Comparison of ENCODE assay signal across 25 cellular contexts in the genomic region with DNA sequence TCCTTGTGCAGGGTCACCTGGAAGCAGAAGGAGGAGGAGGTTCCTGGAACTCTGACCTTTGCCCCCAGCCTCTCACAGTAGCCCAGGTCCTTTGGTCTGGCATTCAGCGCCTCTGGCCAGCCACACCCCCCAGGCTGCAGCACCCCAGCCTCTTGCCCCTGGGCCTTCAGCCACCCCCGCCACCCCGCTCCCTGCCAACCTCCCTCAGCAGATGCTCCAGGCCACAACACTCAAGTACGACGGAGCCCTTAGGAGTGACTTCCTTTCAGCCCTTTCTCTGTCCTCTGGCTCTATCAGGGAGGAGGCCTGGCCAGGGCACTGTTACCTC. TPM values are rescaled to one million over a fixed set of nuclear protein-coding genes. Genes with fewer than 3 reads are reported as not detected.
"Had no signal": no experiment of that assay in that cellular context is flagged by ENCODE, and none has a peak within 500 bp of the region (broad histone marks: within the 10 kb centered on the region; RNA-seq: fewer than 3 reads in every experiment).

No MANE protein-coding gene starts in this region.

- H3K36me3 ChIP-seq: sigmoid colon, transverse colon, upper lobe of right lung, uterus had no signal

- H3K4me1 ChIP-seq: left lung, psoas muscle, sigmoid colon, transverse colon, upper lobe of right lung, uterus had no signal

- H3K4me1 Mint-ChIP-seq: neural crest cell; stimulated activated naive CD8-positive, alpha-beta T cell treated with anti-CD3 and anti-CD28 coated beads, Interleukin-15, amount 100 ng/mL, for 72 hours had no signal

- DNase-seq: dorsolateral prefrontal cortex; effector CD4-positive, alpha-beta T cell; head of caudate nucleus; left cardiac atrium; left lung; mammary epithelial cell; mesendoderm; right cardiac atrium; sigmoid colon; stimulated activated CD4-positive, alpha-beta T cell treated with anti-CD3 and anti-CD28 coated beads, Interleukin-1b, Interleukin-23, amount 100 ng/mL, for 48 hours; stimulated activated CD4-positive, alpha-beta T cell treated with anti-CD3 and anti-CD28 coated beads, Interleukin-4, amount 100 ng/mL, for 1 hour; stimulated activated CD8-positive, alpha-beta memory T cell treated with anti-CD3 and anti-CD28 coated beads, Interleukin-4, amount 100 ng/mL, for 48 hours; stimulated activated naive CD4-positive, alpha-beta T cell; stimulated activated naive CD8-positive, alpha-beta T cell treated with anti-CD3 and anti-CD28 coated beads, Interleukin-15, amount 100 ng/mL, for 72 hours; transverse colon; uterus had no signal

- H3K4me3 Mint-ChIP-seq: naive thymus-derived CD8-positive, alpha-beta T cell; neural crest cell; stimulated activated naive CD8-positive, alpha-beta T cell treated with anti-CD3 and anti-CD28 coated beads, Interleukin-15, amount 100 ng/mL, for 72 hours had no signal

- H3K27ac ChIP-seq: dorsolateral prefrontal cortex, hepatocyte, left lung, psoas muscle, sigmoid colon, suprapubic skin, transverse colon, upper lobe of right lung, uterus had no signal

- H3K27ac Mint-ChIP-seq: naive thymus-derived CD8-positive, alpha-beta T cell; stimulated activated naive CD8-positive, alpha-beta T cell treated with anti-CD3 and anti-CD28 coated beads, Interleukin-15, amount 100 ng/mL, for 72 hours had no signal

- FAIRE-seq: colon, frontal cortex had no signal

- H3K4me3 ChIP-seq: dorsolateral prefrontal cortex, hepatocyte, left lung, psoas muscle, sigmoid colon, suprapubic skin, transverse colon, upper lobe of right lung, uterus had no signal

- H3K27me3 ChIP-seq: dorsolateral prefrontal cortex, hepatocyte, left lung, sigmoid colon, transverse colon, upper lobe of right lung, uterus had no signal

- H3K9me3 ChIP-seq: left lung, psoas muscle, suprapubic skin, transverse colon, upper lobe of right lung, uterus had no signal

RNA-seq across cellular contexts. Expression of gene GRIP2, which starts 45.2 kb away (rescaled TPM):
- total RNA-seq: kidney epithelial cell; naive thymus-derived CD8-positive, alpha-beta T cell had no signal
- polyA plus RNA-seq: naive thymus-derived CD8-positive, alpha-beta T cell had no signal
